In genomic region chr11:133980665-133981064, GRCh38 we compare ENCODE assay signal across 5 cellular contexts. TPM values are rescaled to one million over a fixed set of nuclear protein-coding genes. Genes with fewer than 3 reads are reported as not detected.
"Had no signal": no experiment of that assay in that cellular context is flagged by ENCODE, and none has a peak within 500 bp of the region (broad histone marks: within the 10 kb centered on the region; RNA-seq: fewer than 3 reads in every experiment).

No MANE protein-coding gene starts in this region.

- H3K4me2 ChIP-seq: GM23338 had no signal

- H3K9me3 Mint-ChIP-seq: GM23338, H9 had no signal

- H3K4me3 Mint-ChIP-seq: GM23338, H9 had no signal

- H3K4me3 ChIP-seq: GM23338, K562 had no signal

- H2AFZ ChIP-seq: GM23338 had no signal

- ATAC-seq: K562 had no signal

- H3K4me1 Mint-ChIP-seq: GM23338 had no signal

- H3K27ac Mint-ChIP-seq: GM23338, H9 had no signal

- DNase-seq: H9, HCEC 1CT, IMR-90 had no signal

RNA-seq across cellular contexts. Expression of gene IGSF9B, which starts 23.9 kb away (rescaled TPM):
- polyA plus RNA-seq: K562 had no signal
